In genomic region chr7:44847920-44848634, GRCh38 we compare ENCODE assay signal across 8 cellular contexts. TPM values are rescaled to one million over a fixed set of nuclear protein-coding genes. Genes with fewer than 3 reads are reported as not detected.
DNase-seq lines count a peak whose midpoint lies in the region; ATAC-seq and TF ChIP-seq lines count a peak whose summit lies in the region.

Gene H2AZ2 (minus strand): TSS chr7:44848087. CDS start chr7:44847971, 116 bp downstream.

- 0% methylated on average over 63 to 70 of the region's 70 CpGs for WGBS in esophagus, 2 donors

- peaks cover 42% of the 10 kb centered on the region for H3K4me1 ChIP-seq in KMS-11 (ENCODE audit: low read depth, poor library complexity, severe bottlenecking)
- peaks cover 0 to 18% (median 4%) of the 10 kb centered on the region in 4 donors for H3K4me1 ChIP-seq in Peyer's patch
- H3K4me1 ChIP-seq in esophagus (ENCODE audit: control insufficient read depth in 2 of 2, insufficient read depth in 2 of 2, low read length in 1 of 2) = no peaks in the 10 kb centered on the region
- H3K4me1 ChIP-seq in mucosa of stomach (ENCODE audit: control insufficient read depth, insufficient read depth, low read length) = no peaks in the 10 kb centered on the region

- H4K20me1 ChIP-seq in KMS-11 (ENCODE audit: insufficient read depth) = peaks cover 29% of the 10 kb centered on the region

- H3K9me3 ChIP-seq in Peyer's patch (no peaks in the 10 kb centered on the region), esophagus (ENCODE audit: control insufficient read depth in 2 of 2, insufficient read depth in 1 of 2, low read depth in 1 of 2, low read length in 1 of 2) (no peaks in the 10 kb centered on the region), mucosa of stomach (ENCODE audit: control insufficient read depth, low read length) (no peaks in the 10 kb centered on the region)

- H3K9ac ChIP-seq in KMS-11 (peak within 1 kb of the TSS; percentile 88), mucosa of stomach (ENCODE audit: low read length) (peak within 1 kb of the TSS; percentile 92)

- H3K4me2 ChIP-seq in KMS-11 = peak within 1 kb of the TSS; percentile 74

- H3K27ac ChIP-seq in KMS-11 (peak within 1 kb of the TSS; percentile 80), Peyer's patch (peak within 1 kb of the TSS; percentile 98 to 99 (median 99)), esophagus (ENCODE audit: low read depth in 2 of 2, low read length in 1 of 2) (peak within 1 kb of the TSS; percentile 99)

- DNase-seq in DMS53 treated with DMSO at 0.1 percent for 48 hours (lab: John Stamatoyannopoulos, UW; ENCODE audit: unreplicated experiment) (peak; percentile 99), Peyer's patch (peak; percentile 100)
- DNase-seq in activated T-cell treated with anti-CD3 and anti-CD28 coated beads, Interleukin-2, amount 50 U/mL, for 48 hours = peak; percentile 100
- DNase-seq in stimulated activated CD8-positive, alpha-beta memory T cell treated with anti-CD3 and anti-CD28 coated beads, Interleukin-7, amount 100 ng/mL, for 1 hour (ENCODE audit: low read depth in 2 of 2) = peak; percentile 100

- H3K4me3 ChIP-seq in KMS-11 (IDR thresholded peaks at IDR 0.05; ENCODE audit: insufficient read depth, low read depth, low read length) (no peak within 1 kb of the TSS), Peyer's patch (peak within 1 kb of the TSS; percentile 80 to 92 (median 84)), esophagus (ENCODE audit: low read depth in 1 of 2, low read length in 2 of 2) (peak within 1 kb of the TSS; percentile 79 to 88), mucosa of stomach (ENCODE audit: low read length) (peak within 1 kb of the TSS; percentile 87)

- H2AFZ ChIP-seq in KMS-11 (ENCODE audit: low read depth) = peak within 1 kb of the TSS; percentile 75

- peak; percentile 69 to 93 for TF ChIP-seq POLR2A in Peyer's patch (IDR thresholded peaks at IDR 0.05)

- ATAC-seq in GM21737 (IDR thresholded peaks at IDR 0.05; ENCODE audit: unreplicated experiment) = peak; percentile 78

- peak; percentile 53; the same call in 1 of the 2 replicates for TF ChIP-seq CTCF in KMS-11 (conservative IDR thresholded peaks at IDR 0.05; ENCODE audit: low read depth, low read length)
- TF ChIP-seq CTCF in Peyer's patch (IDR thresholded peaks at IDR 0.05) = peak in 2 of 6 experiments; percentile 7 to 9

- no peaks in the 10 kb centered on the region for H3K36me3 ChIP-seq in KMS-11 (ENCODE audit: insufficient read depth)
- H3K36me3 ChIP-seq in Peyer's patch = no peaks in the 10 kb centered on the region
- no peaks in the 10 kb centered on the region for H3K36me3 ChIP-seq in esophagus (ENCODE audit: control insufficient read depth in 2 of 2, insufficient read depth in 2 of 2, low read length in 1 of 2)
- H3K36me3 ChIP-seq in mucosa of stomach (ENCODE audit: control insufficient read depth, insufficient read depth, low read length) = no peaks in the 10 kb centered on the region

- no peaks in the 10 kb centered on the region for H3K27me3 ChIP-seq in KMS-11 (ENCODE audit: insufficient read depth, low read depth)
- no peaks in the 10 kb centered on the region for H3K27me3 ChIP-seq in Peyer's patch
- no peaks in the 10 kb centered on the region for H3K27me3 ChIP-seq in esophagus (ENCODE audit: control insufficient read depth in 1 of 2, insufficient read depth in 2 of 2, low read length in 2 of 2)
- no peaks in the 10 kb centered on the region for H3K27me3 ChIP-seq in mucosa of stomach (ENCODE audit: control insufficient read depth, insufficient read depth, low read length)

- H3K79me2 ChIP-seq in KMS-11 (ENCODE audit: insufficient read depth, low read depth) = peaks cover 42% of the 10 kb centered on the region

RNA-seq across cellular contexts. Expression of gene H2AZ2, which starts in this region (rescaled TPM):
- 10 to 100 TPM; 67.7 to 83.2 (median 74.3) TPM for total RNA-seq in Peyer's patch
- polyA plus RNA-seq in esophagus = 10 to 100 TPM; 70.0 to 93.6 TPM
